Comparison of ENCODE assay signal across 17 cellular contexts in the genomic region with DNA sequence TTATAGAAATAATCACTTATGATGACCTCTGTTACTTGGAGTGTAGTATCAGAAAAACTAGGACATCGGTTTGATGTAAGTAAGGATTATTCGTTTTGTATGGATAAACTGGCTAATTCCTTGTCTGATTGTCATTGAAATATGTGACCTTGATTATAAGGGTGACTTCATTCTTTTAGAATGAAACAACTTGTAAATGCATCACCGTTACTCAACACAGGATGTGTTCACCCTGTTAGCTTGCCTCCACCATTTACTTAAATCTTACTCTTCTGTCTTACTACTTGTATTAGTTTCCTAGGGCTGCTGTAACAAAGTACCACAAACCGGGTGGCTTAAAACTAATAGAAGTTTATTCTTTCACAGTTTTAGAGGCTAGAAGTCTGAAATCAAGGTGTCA. TPM values are rescaled to one million over a fixed set of nuclear protein-coding genes. Genes with fewer than 3 reads are reported as not detected.
DNase-seq lines count a peak whose midpoint lies in the region; ATAC-seq and TF ChIP-seq lines count a peak whose summit lies in the region.
"Had no signal": no experiment of that assay in that cellular context is flagged by ENCODE, and none has a peak within 500 bp of the region (broad histone marks: within the 10 kb centered on the region; RNA-seq: fewer than 3 reads in every experiment).

No MANE protein-coding gene starts in this region.

- DNase-seq in AG08396 (ENCODE audit: low spot score) (peak; percentile 43), ELR (ENCODE audit: low read depth) (peak; percentile 70), fibroblast of pulmonary artery (ENCODE audit: low read depth) (peak; percentile 62), SK-N-DZ (ENCODE audit: low spot score) (no peak), iPS-NIHi11 (ENCODE audit: low spot score) (no peak)
- no peak for DNase-seq in activated naive CD8-positive, alpha-beta T cell treated with anti-CD3 and anti-CD28 coated beads, Interleukin-2, amount 50 U/mL, for 24 hours
- no peak for DNase-seq in stimulated activated CD4-positive, alpha-beta T cell treated with anti-CD3 and anti-CD28 coated beads, Interleukin-4, amount 100 ng/mL, for 1 hour
- DNase-seq: activated gamma-delta T cell; central memory CD4-positive, alpha-beta T cell; DMS79; NCI-H1092 treated with DMSO at 0.1 percent for 48 hours; psoas muscle; stomach; upper lobe of right lung had no signal

- H3K27me3 Mint-ChIP-seq in activated naive CD8-positive, alpha-beta T cell treated with anti-CD3 and anti-CD28 coated beads, Interleukin-2, amount 50 U/mL, for 24 hours, result no peaks in the 10 kb centered on the region

- H3K4me3 Mint-ChIP-seq in activated naive CD8-positive, alpha-beta T cell treated with anti-CD3 and anti-CD28 coated beads, Interleukin-2, amount 50 U/mL, for 24 hours, result no peak overlapping the region
- H3K4me3 Mint-ChIP-seq: nephron had no signal

- H3K4me1 Mint-ChIP-seq in activated naive CD8-positive, alpha-beta T cell treated with anti-CD3 and anti-CD28 coated beads, Interleukin-2, amount 50 U/mL, for 24 hours, result peaks cover 72% of the 10 kb centered on the region
- H3K4me1 Mint-ChIP-seq: nephron had no signal

- no peak overlapping the region for H3K4me3 ChIP-seq in fibroblast of pulmonary artery (replicated peaks; ENCODE audit: low read depth, low read length)
- H3K4me3 ChIP-seq: gastrocnemius medialis, psoas muscle, stomach, upper lobe of right lung had no signal

- ATAC-seq in activated naive CD8-positive, alpha-beta T cell treated with anti-CD3 and anti-CD28 coated beads, Interleukin-2, amount 50 U/mL, for 24 hours, result no peak
- no peak for ATAC-seq in HG03442 (IDR thresholded peaks at IDR 0.05; ENCODE audit: unreplicated experiment)
- ATAC-seq: upper lobe of right lung had no signal

- H3K9me3 Mint-ChIP-seq in activated naive CD8-positive, alpha-beta T cell treated with anti-CD3 and anti-CD28 coated beads, Interleukin-2, amount 50 U/mL, for 24 hours, result no peaks in the 10 kb centered on the region

- H3K36me3 Mint-ChIP-seq in activated naive CD8-positive, alpha-beta T cell treated with anti-CD3 and anti-CD28 coated beads, Interleukin-2, amount 50 U/mL, for 24 hours (ENCODE audit: low read depth), result peaks cover 62% of the 10 kb centered on the region

- H3K27ac Mint-ChIP-seq in activated naive CD8-positive, alpha-beta T cell treated with anti-CD3 and anti-CD28 coated beads, Interleukin-2, amount 50 U/mL, for 24 hours, result peak overlapping the region; percentile 49
- H3K27ac Mint-ChIP-seq: nephron had no signal

- no peak for TF ChIP-seq CTCF in fibroblast of pulmonary artery (IDR thresholded peaks at IDR 0.05; ENCODE audit: low read length, missing control alignments)

RNA-seq across cellular contexts. Expression of gene SFI1, which starts 7.9 kb away (rescaled TPM):
- 20.9 and 24.4 TPM in 2 replicates for polyA plus RNA-seq in SK-N-DZ (2014; cell fraction: cytosol; rRNA removed)
- polyA plus RNA-seq in SK-N-DZ (2014; cell fraction: nucleus; rRNA removed), result 216 and 272 TPM in 2 replicates

RNA-seq across cellular contexts. Expression of gene EIF4ENIF1, which starts 14.6 kb away (rescaled TPM):
- 12.6 and 12.8 TPM in 2 replicates for polyA plus RNA-seq in SK-N-DZ (2014; cell fraction: cytosol; rRNA removed)
- 25.6 and 34.3 TPM in 2 replicates for polyA plus RNA-seq in SK-N-DZ (2014; cell fraction: nucleus; rRNA removed)

Comparison
In these comparisons a context has a peak if more than half of its experiments do, and no peak if none do; other contexts are left out.
1. DNase-seq: peak in AG08396 (single experiment), ELR (single experiment) and fibroblast of pulmonary artery (single experiment); none in activated naive CD8-positive, alpha-beta T cell treated with anti-CD3 and anti-CD28 coated beads, Interleukin-2, amount 50 U/mL, for 24 hours (single experiment), SK-N-DZ (single experiment), iPS-NIHi11 (single experiment) and stimulated activated CD4-positive, alpha-beta T cell treated with anti-CD3 and anti-CD28 coated beads, Interleukin-4, amount 100 ng/mL, for 1 hour (single experiment).